In genomic region chr3:98799479-98799878, GRCh38 we compare ENCODE assay signal across 1 cellular context.
TF ChIP-seq lines count a peak whose summit lies in the region.

No MANE protein-coding gene starts in this region.

TF ChIP-seq in SK-N-SH treated with all-trans-retinoic acid at 6 μM for 48 hours, 23 proteins besides CTCF, POLR2A, EP300 and RAD21 (continued from another document):
- no peak for TF ChIP-seq BACH2 (CRISPR knock-in tag; IDR thresholded peaks at IDR 0.05; ENCODE audit: borderline replicate concordance)
